ENCODE assay signal across 8 cellular contexts in the genomic region with DNA sequence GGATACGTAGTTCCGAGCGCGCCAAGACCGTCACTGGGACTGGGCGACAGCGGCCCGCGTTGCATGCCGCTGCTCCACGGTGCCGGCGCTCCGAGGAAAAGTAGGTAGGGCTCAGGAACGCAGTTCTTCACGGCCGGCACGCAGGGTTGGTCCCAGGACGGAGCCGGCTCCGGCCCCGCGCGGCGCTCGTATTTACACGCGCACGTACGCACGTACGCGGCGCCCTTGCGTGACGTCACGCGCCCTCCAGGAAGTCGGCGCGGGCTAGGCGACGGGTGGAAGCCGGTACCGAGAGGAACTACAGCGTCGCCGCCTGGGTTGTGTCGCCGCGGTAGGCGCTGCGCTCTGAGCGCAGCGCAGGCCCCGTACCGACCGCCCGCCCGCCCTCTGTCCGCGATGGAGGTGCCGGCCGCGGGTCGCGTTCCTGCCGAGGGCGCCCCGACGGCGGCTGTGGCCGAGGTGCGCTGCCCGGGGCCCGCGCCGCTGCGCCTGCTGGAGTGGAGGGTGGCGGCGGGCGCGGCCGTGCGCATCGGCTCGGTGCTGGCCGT. TPM values are rescaled to one million over a fixed set of nuclear protein-coding genes. Genes with fewer than 3 reads are reported as not detected.
DNase-seq lines count a peak whose midpoint lies in the region; ATAC-seq and TF ChIP-seq lines count a peak whose summit lies in the region.

A gene with protein sequence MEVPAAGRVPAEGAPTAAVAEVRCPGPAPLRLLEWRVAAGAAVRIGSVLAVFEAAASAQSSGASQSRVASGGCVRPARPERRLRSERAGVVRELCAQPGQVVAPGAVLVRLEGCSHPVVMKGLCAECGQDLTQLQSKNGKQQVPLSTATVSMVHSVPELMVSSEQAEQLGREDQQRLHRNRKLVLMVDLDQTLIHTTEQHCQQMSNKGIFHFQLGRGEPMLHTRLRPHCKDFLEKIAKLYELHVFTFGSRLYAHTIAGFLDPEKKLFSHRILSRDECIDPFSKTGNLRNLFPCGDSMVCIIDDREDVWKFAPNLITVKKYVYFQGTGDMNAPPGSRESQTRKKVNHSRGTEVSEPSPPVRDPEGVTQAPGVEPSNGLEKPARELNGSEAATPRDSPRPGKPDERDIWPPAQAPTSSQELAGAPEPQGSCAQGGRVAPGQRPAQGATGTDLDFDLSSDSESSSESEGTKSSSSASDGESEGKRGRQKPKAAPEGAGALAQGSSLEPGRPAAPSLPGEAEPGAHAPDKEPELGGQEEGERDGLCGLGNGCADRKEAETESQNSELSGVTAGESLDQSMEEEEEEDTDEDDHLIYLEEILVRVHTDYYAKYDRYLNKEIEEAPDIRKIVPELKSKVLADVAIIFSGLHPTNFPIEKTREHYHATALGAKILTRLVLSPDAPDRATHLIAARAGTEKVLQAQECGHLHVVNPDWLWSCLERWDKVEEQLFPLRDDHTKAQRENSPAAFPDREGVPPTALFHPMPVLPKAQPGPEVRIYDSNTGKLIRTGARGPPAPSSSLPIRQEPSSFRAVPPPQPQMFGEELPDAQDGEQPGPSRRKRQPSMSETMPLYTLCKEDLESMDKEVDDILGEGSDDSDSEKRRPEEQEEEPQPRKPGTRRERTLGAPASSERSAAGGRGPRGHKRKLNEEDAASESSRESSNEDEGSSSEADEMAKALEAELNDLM (plus strand): TSS at position 252 of the 548 bp plus-strand sequence. CDS start 145 bp downstream, at position 397.

- 0% methylated on average over 14 to 88 of the region's 88 CpGs for WGBS in endodermal cell (ENCODE audit: insufficient coverage in 1 of 2, insufficient read length in 1 of 2), 2 experiments

- peak; percentile 62 for DNase-seq in CMK (ENCODE audit: low read depth)
- DNase-seq in HK-2 (ENCODE audit: unreplicated experiment), result peak; percentile 74
- DNase-seq in NK-92 treated with Interleukin-12 subunit alpha and Interleukin-12 subunit beta, amount 100 ng/mL, for 24 hours (lab: John Stamatoyannopoulos, UW), result peak; percentile 86
- DNase-seq in endodermal cell, result peak; percentile 94
- peak; percentile 99 for DNase-seq in mesenteric fat pad (ENCODE audit: low spot score)
- peak; percentile 70 for DNase-seq in stimulated activated CD8-positive, alpha-beta memory T cell treated with anti-CD3 and anti-CD28 coated beads, Interleukin-15, amount 100 ng/mL, for 1 hour (ENCODE audit: low read depth)

- peaks cover 48% of the 10 kb centered on the region for H3K4me1 Mint-ChIP-seq in endodermal cell

- H3K9me3 ChIP-seq in endodermal cell (ENCODE audit: control insufficient read depth, low read length), result no peaks in the 10 kb centered on the region

- no peaks in the 10 kb centered on the region for H3K27me3 Mint-ChIP-seq in endodermal cell (ENCODE audit: insufficient read depth)

- peak within 1 kb of the TSS; percentile 96 for H3K4me3 ChIP-seq in endodermal cell (ENCODE audit: low read length)

- H3K4me1 ChIP-seq in endodermal cell (ENCODE audit: control insufficient read depth, insufficient read depth, low read length), result peaks cover 26% of the 10 kb centered on the region

- TF ChIP-seq CTCF in endodermal cell (conservative IDR thresholded peaks at IDR 0.05), result no peak

- ATAC-seq in GM19463 (IDR thresholded peaks at IDR 0.05; ENCODE audit: unreplicated experiment), result peak; percentile 60

- H3K4me3 Mint-ChIP-seq in endodermal cell, result peak within 1 kb of the TSS; percentile 84

- peak within 1 kb of the TSS; percentile 99 for H3K27ac Mint-ChIP-seq in endodermal cell

- CTCF ChIA-PET in activated CD8-positive, alpha-beta memory T cell treated with anti-CD3 and anti-CD28 coated beads for 36 hours (lab: Charles Lee), result interaction anchor here (1.1 kb wide), 1 partner anchor 284 kb away, joined by 3 read pairs; the partner anchor contains the start of gene NFATC1

- peaks cover 38% of the 10 kb centered on the region for H3K36me3 Mint-ChIP-seq in endodermal cell (ENCODE audit: low read depth)

- H3K27ac ChIP-seq in endodermal cell (ENCODE audit: low read depth, low read length), result peak within 1 kb of the TSS; percentile 89

- no peaks in the 10 kb centered on the region for H3K9me3 Mint-ChIP-seq in endodermal cell

- peaks cover 10% of the 10 kb centered on the region for H3K36me3 ChIP-seq in endodermal cell (ENCODE audit: control insufficient read depth, insufficient read depth, low read length)

- no peaks in the 10 kb centered on the region for H3K27me3 ChIP-seq in endodermal cell (ENCODE audit: control insufficient read depth, insufficient read depth, low read length, poor library complexity, severe bottlenecking)

- POLR2A ChIA-PET in activated CD8-positive, alpha-beta memory T cell treated with anti-CD3 and anti-CD28 coated beads for 36 hours (lab: Charles Lee), result interaction anchor here (1.0 to 2.1 kb wide), 2 partner anchors 156 to 284 kb away, joined by 3 to 11 read pairs; no protein-coding TSS in a partner anchor

- H3K9ac ChIP-seq in endodermal cell (ENCODE audit: extremely low read depth, low read length, poor library complexity, severe bottlenecking), result peak within 1 kb of the TSS; percentile 91

RNA-seq across cellular contexts. Expression of the gene that starts here (rescaled TPM):
- 10 to 100 TPM; 41.5 to 42.9 TPM for total RNA-seq in activated CD8-positive, alpha-beta memory T cell treated with anti-CD3 and anti-CD28 coated beads for 36 hours
- total RNA-seq in endodermal cell, result 10 to 100 TPM; 29.8 to 35.6 TPM
- polyA plus RNA-seq in endodermal cell (2013, experiment 1 of 2), result 21.1 TPM
- 18.8 TPM for polyA plus RNA-seq in endodermal cell (2013, experiment 2 of 2)
- 20.8 TPM for total RNA-seq in mesenteric fat pad

Comparison
In these comparisons a context has a peak if more than half of its experiments do, and no peak if none do; other contexts are left out.
1. Peak in every context shown above with its lines: DNase-seq, ATAC-seq, H3K4me3 ChIP-seq and H3K27ac ChIP-seq.